ENCODE assay signal across 1 cellular context in genomic region chr16:75257886-75258806, GRCh38.
TF ChIP-seq lines count a peak whose summit lies in the region.

No MANE protein-coding gene starts in this region.

TF ChIP-seq in H1, 55 proteins besides CTCF, POLR2A, EP300 and RAD21:
- no peak for TF ChIP-seq BRCA1 (IDR thresholded peaks at IDR 0.05; ENCODE audit: low read depth, low read length)
- TF ChIP-seq POLR2AphosphoS5 (IDR thresholded peaks at IDR 0.05; ENCODE audit: low read depth, low read length) = no peak
- TF ChIP-seq RNF2 (IDR thresholded peaks at IDR 0.05; ENCODE audit: borderline replicate concordance, low read depth, low read length, missing control alignments, poor library complexity, severe bottlenecking) = no peak
- no peak for TF ChIP-seq RFX5 (IDR thresholded peaks at IDR 0.05; ENCODE audit: borderline replicate concordance, low read depth, low read length)
- TF ChIP-seq CBX5 (IDR thresholded peaks at IDR 0.05; ENCODE audit: low read depth, low read length) = no peak
- TF ChIP-seq TAF7 (optimal IDR thresholded peaks at IDR 0.05; ENCODE audit: borderline replicate concordance, low read depth, low read length) = no peak
- TF ChIP-seq CEBPB (IDR thresholded peaks at IDR 0.05; ENCODE audit: low read depth, low read length) = no peak
- TF ChIP-seq CHD2 (IDR thresholded peaks at IDR 0.05; ENCODE audit: low read length) = no peak
- no peak for TF ChIP-seq ZNF274 (IDR thresholded peaks at IDR 0.05; ENCODE audit: borderline replicate concordance, extremely low read depth, low read length)
- TF ChIP-seq SIRT6 (IDR thresholded peaks at IDR 0.05; ENCODE audit: low read length) = no peak
- no peak for TF ChIP-seq CTBP2 (IDR thresholded peaks at IDR 0.05; ENCODE audit: borderline replicate concordance, insufficient read depth, insufficient read length, low read length)
- no peak for TF ChIP-seq KDM1A (IDR thresholded peaks at IDR 0.05; ENCODE audit: borderline replicate concordance, low read length)
- TF ChIP-seq SAP30 (IDR thresholded peaks at IDR 0.05; ENCODE audit: insufficient read depth, insufficient replicate concordance, low read length) = no peak
- TF ChIP-seq FOSL1 (IDR thresholded peaks at IDR 0.05; ENCODE audit: insufficient read depth, low read depth, low read length) = no peak
- TF ChIP-seq SRF (IDR thresholded peaks at IDR 0.05; ENCODE audit: low read depth, low read length) = no peak
- no peak for TF ChIP-seq RXRA (IDR thresholded peaks at IDR 0.05; ENCODE audit: insufficient read depth, low read depth, low read length)
- no peak for TF ChIP-seq PHF8 (conservative IDR thresholded peaks at IDR 0.05; ENCODE audit: low read depth, low read length)
- TF ChIP-seq CBX8 (IDR thresholded peaks at IDR 0.05; ENCODE audit: borderline replicate concordance, low read depth, low read length) = no peak
- TF ChIP-seq JUND (IDR thresholded peaks at IDR 0.05; ENCODE audit: low read length) = no peak
